17 cellular contexts compared by ENCODE assay signal in the genomic region with DNA sequence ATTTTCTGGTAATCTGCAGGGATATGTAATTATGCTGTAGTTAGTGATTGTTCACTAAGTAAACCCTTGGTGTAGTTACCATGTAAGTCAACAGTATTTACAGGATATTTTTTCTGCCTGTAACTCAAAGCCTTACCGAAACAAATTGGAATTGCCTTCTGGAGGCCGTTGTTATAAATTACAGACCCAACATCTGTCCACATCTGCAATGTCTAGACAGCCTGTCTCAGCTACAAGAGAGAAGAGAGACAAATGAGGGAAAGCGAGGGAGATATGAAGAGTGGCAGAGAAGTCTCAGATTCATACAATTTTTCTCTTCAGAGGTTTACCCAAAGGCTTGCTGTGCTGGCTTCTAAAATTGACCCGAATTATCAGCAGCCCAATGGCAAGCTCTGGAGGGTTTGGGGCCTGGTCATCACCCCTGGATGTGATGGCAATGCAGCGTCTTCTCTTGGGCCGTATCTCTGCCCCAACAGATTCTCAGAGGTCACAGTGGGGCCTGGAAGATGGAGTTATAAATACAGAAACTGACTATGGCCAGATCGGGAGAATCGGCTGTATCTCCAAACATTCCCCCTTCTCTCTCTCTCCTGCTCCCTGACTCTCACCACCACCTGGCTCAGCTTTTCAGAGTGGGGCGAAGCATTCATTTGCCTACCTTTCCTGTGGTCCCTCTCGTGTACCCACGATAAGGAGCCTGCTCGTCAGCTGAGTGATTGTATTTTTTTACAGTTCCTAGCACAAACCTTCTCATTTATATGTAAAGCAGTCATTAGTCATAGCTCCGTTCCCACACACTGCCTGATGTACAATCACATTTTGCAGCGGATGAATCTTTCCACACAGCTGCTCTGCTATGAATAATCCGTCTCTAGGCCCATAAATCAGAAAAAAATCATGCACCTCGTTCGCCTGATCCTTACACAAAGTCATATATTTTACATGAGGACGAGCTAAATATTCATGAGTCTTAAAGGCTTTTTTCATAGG. TPM values are rescaled to one million over a fixed set of nuclear protein-coding genes. Genes with fewer than 3 reads are reported as not detected.
DNase-seq lines count a peak whose midpoint lies in the region; ATAC-seq and TF ChIP-seq lines count a peak whose summit lies in the region.
"Had no signal": no experiment of that assay in that cellular context is flagged by ENCODE, and none has a peak within 500 bp of the region (broad histone marks: within the 10 kb centered on the region; RNA-seq: fewer than 3 reads in every experiment).

No MANE protein-coding gene starts in this region.

- peaks cover 9% of the 10 kb centered on the region; the same call in 1 of the 2 replicates for H3K9me2 ChIP-seq in GM23338 (ENCODE audit: insufficient read depth)

- 0 out of 2 replicates have a peak, but pooled peaks cover 2% of the 10 kb centered on the region for H3F3A ChIP-seq in GM23338 (replicated peaks; ENCODE audit: low read depth)

- H3K4me2 ChIP-seq in GM23338 = no peak overlapping the region

- no peaks in the 10 kb centered on the region for H3K79me2 ChIP-seq in GM23338 (replicated peaks; ENCODE audit: insufficient read depth)

- H3K4me3 ChIP-seq in GM23338 = no peak overlapping the region
- no peak overlapping the region for H3K4me3 ChIP-seq in fibroblast of villous mesenchyme (ENCODE audit: low read depth, low read length)
- no peak overlapping the region for H3K4me3 ChIP-seq in skeletal muscle cell (ENCODE audit: low read depth, low read length)
- H3K4me3 ChIP-seq: ascending aorta, left ventricle myocardium inferior had no signal

- H3K4me1 ChIP-seq in GM23338 (ENCODE audit: insufficient read depth) = no peaks in the 10 kb centered on the region; the same call in 1 of the 2 replicates
- H3K4me1 ChIP-seq: ascending aorta, left ventricle myocardium inferior had no signal

- TF ChIP-seq CTCF in GM23338 (conservative IDR thresholded peaks at IDR 0.05; ENCODE audit: low read depth in 2 of 2) (no peak), fibroblast of villous mesenchyme (IDR thresholded peaks at IDR 0.05; ENCODE audit: insufficient read depth, low read depth, low read length) (no peak)

- DNase-seq in GM23338 (ENCODE audit: low spot score) (no peak), SW480 (ENCODE audit: low spot score) (peak; percentile 76), fibroblast of villous mesenchyme (ENCODE audit: low read depth) (peak; percentile 48), skeletal muscle cell (ENCODE audit: low read depth) (peak; percentile 45), cortex of kidney (lab: John Stamatoyannopoulos, UW) (no peak), SHP77 treated with DMSO at 0.1 percent for 48 hours (lab: John Stamatoyannopoulos, UW) (no peak)
- DNase-seq: COR-L47; left ventricle myocardium inferior; NCI-H2081 treated with DMSO at 0.1 percent for 48 hours; RPMI8226; stimulated activated CD4-positive, alpha-beta T cell treated with anti-CD3 and anti-CD28 coated beads, Interleukin-4, amount 100 ng/mL, for 24 hours; substantia nigra had no signal

- peak; percentile 29; the same call in 2 of the 3 replicates for ATAC-seq in GM23338
- no peak for ATAC-seq in GM18858 (IDR thresholded peaks at IDR 0.05; ENCODE audit: unreplicated experiment)
- ATAC-seq in HG03135 (IDR thresholded peaks at IDR 0.05; ENCODE audit: unreplicated experiment) = no peak
- ATAC-seq: HCT116 had no signal

- no peaks in the 10 kb centered on the region for H3K36me3 ChIP-seq in GM23338 (ENCODE audit: insufficient read depth)
- H3K36me3 ChIP-seq: ascending aorta, left ventricle myocardium inferior had no signal

- H3K9me3 Mint-ChIP-seq in GM23338 = peaks cover 6% of the 10 kb centered on the region

- H3K27me3 ChIP-seq in GM23338 (ENCODE audit: insufficient read depth) = no peaks in the 10 kb centered on the region
- H3K27me3 ChIP-seq: ascending aorta had no signal

- H3K36me3 Mint-ChIP-seq in GM23338 (ENCODE audit: low read depth) = 0 out of 3 replicates have a peak, but pooled peaks cover 6% of the 10 kb centered on the region
- H3K36me3 Mint-ChIP-seq: IgD-negative memory B cell had no signal

- H3K4me1 Mint-ChIP-seq in GM23338 = peaks cover 13% of the 10 kb centered on the region

- H3K27ac Mint-ChIP-seq in GM23338 = no peak overlapping the region
- H3K27ac Mint-ChIP-seq: IgD-negative memory B cell had no signal

- H2AFZ ChIP-seq in GM23338 = peak overlapping the region; percentile 3

- H3K4me3 Mint-ChIP-seq in GM23338 = no peak overlapping the region
- H3K4me3 Mint-ChIP-seq: IgD-negative memory B cell had no signal

- peaks cover 2% of the 10 kb centered on the region for H3K27me3 Mint-ChIP-seq in GM23338 (ENCODE audit: insufficient read depth, low read depth, poor library complexity)

- no peak overlapping the region for H3K27ac ChIP-seq in GM23338 (ENCODE audit: low read depth)
- H3K27ac ChIP-seq: ascending aorta, left ventricle myocardium inferior had no signal

- H4K20me1 ChIP-seq in GM23338 (replicated peaks; ENCODE audit: insufficient read depth) = no peaks in the 10 kb centered on the region

TF ChIP-seq in GM23338, 12 proteins besides CTCF, POLR2A, EP300 and RAD21:
- no peak for TF ChIP-seq ZNF114 (CRISPR knock-in tag; IDR thresholded peaks at IDR 0.05)
- TF ChIP-seq STAT1 (IDR thresholded peaks at IDR 0.05; ENCODE audit: unreplicated experiment) = no peak
- no peak for TF ChIP-seq POLR2AphosphoS5 (IDR thresholded peaks at IDR 0.05; ENCODE audit: low read depth)
- no peak for TF ChIP-seq NANOG (IDR thresholded peaks at IDR 0.05; ENCODE audit: borderline replicate concordance)

RNA-seq across cellular contexts. Expression of a gene that starts 23.4 kb away (rescaled TPM):
- total RNA-seq in GM23338 (2014; rRNA removed; shearing (Covaris generic)) = 14.8 and 17.5 TPM in 2 replicates
- polyA plus RNA-seq in GM23338 (2016; fragmentation: Nextera tagmentation; extraction: Ambion mirVana) = 10.0 and 12.2 TPM in 2 replicates
- 11.0 and 17.3 TPM in 2 replicates for total RNA-seq in fibroblast of villous mesenchyme

Comparison
In these comparisons a context has a peak if more than half of its experiments do, and no peak if none do; other contexts are left out.
1. DNase-seq: peak in SW480 (single experiment), fibroblast of villous mesenchyme (single experiment) and skeletal muscle cell (single experiment); none in GM23338 (single experiment), cortex of kidney (single experiment) and SHP77 treated with DMSO at 0.1 percent for 48 hours (single experiment).